9 cellular contexts compared by ENCODE assay signal in the genomic region with DNA sequence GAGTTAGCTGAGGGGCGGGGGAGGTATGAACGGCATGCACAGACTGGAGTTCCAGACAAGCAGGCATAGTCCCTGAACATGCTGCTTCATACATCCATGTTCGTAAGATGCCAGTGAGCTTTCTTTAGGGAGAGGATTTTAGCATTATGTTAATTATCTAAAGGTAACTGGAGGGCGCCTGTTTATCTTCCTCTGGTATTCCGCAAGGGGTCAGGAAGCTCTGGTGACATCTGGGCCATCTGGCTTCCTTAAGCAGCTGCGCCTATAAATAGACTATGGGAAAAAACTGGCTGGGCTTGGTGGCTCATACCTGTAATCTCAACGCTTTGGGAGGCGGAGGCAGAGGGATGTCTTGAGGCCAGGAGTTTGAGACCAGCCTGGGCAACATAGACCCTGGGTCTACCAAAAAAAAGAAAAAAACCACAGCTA. TPM values are rescaled to one million over a fixed set of nuclear protein-coding genes. Genes with fewer than 3 reads are reported as not detected.
DNase-seq lines count a peak whose midpoint lies in the region; ATAC-seq and TF ChIP-seq lines count a peak whose summit lies in the region.
"Had no signal": no experiment of that assay in that cellular context is flagged by ENCODE, and none has a peak within 500 bp of the region (broad histone marks: within the 10 kb centered on the region; RNA-seq: fewer than 3 reads in every experiment).

No MANE protein-coding gene starts in this region.

- peaks cover 36% of the 10 kb centered on the region for H3K4me1 Mint-ChIP-seq in nephron progenitor cell

- H3K4me2 ChIP-seq in SK-N-SH = no peak overlapping the region
- no peak overlapping the region for H3K4me2 ChIP-seq in MM.1S (ENCODE audit: low read depth, low read length)

- H3K9me3 Mint-ChIP-seq in nephron progenitor cell = no peaks in the 10 kb centered on the region

- peak overlapping the region; percentile 65 for H3K27ac Mint-ChIP-seq in nephron progenitor cell

- CTCF ChIA-PET in SK-N-SH (lab: Yijun Ruan, JAX) = interaction anchor here (1.4 kb wide), 1 partner anchor 21 kb away, joined by 4 read pairs; no protein-coding TSS in a partner anchor

- H3K36me3 ChIP-seq in SK-N-SH (replicated peaks in 1 of 2; ENCODE audit: control insufficient read depth in 1 of 2, insufficient read depth in 2 of 2, low read length in 1 of 2) = peaks cover 48 to 52% of the 10 kb centered on the region in 2 experiments
- H3K36me3 ChIP-seq in MM.1S (replicated peaks; ENCODE audit: insufficient read depth, low read length) = no peaks in the 10 kb centered on the region; the same call in 1 of the 2 replicates

- H3K79me2 ChIP-seq in SK-N-SH (ENCODE audit: insufficient read depth) = peaks cover 38% of the 10 kb centered on the region
- H3K79me2 ChIP-seq in MM.1S (ENCODE audit: low read length) = peaks cover 33% of the 10 kb centered on the region

- 71% methylated on average over 8 of the region's 8 CpGs for WGBS in SK-N-SH (ENCODE audit: low lambda C conversion rate)

- peak overlapping the region; percentile 81 for H3K4me3 Mint-ChIP-seq in nephron progenitor cell

- no peaks in the 10 kb centered on the region for H3K9me2 ChIP-seq in SK-N-SH
- no peaks in the 10 kb centered on the region for H3K9me2 ChIP-seq in MM.1S (replicated peaks; ENCODE audit: insufficient read depth, low read length)

- peaks cover 18% of the 10 kb centered on the region for H3K36me3 Mint-ChIP-seq in nephron progenitor cell (ENCODE audit: low read depth)

- ATAC-seq in SK-N-SH treated with all-trans-retinoic acid at 6 μM for 48 hours (no peak), GM18867 (IDR thresholded peaks at IDR 0.05; ENCODE audit: unreplicated experiment) (no peak), HG03571 (IDR thresholded peaks at IDR 0.05; ENCODE audit: unreplicated experiment) (no peak)

- H4K20me1 ChIP-seq in SK-N-SH (ENCODE audit: insufficient read depth) (no peaks in the 10 kb centered on the region), MM.1S (ENCODE audit: insufficient read depth, low read length) (no peaks in the 10 kb centered on the region)

- H3K4me3 ChIP-seq in SK-N-SH (ENCODE audit: low read depth in 2 of 2, low read length in 1 of 2) (no peak overlapping the region), MM.1S (ENCODE audit: low read length) (no peak overlapping the region)

- POLR2A ChIA-PET in SK-N-SH (lab: Yijun Ruan, JAX) = interaction anchor here (1.5 kb wide), 1 partner anchor 59 kb away, joined by 3 read pairs; a partner anchor contains a TSS

- DNase-seq in SK-N-SH (peak; percentile 16), NCI-H2171 (lab: John Stamatoyannopoulos, UW) (peak; percentile 86), dermis blood vessel endothelial cell (peak; percentile 32), nephron progenitor cell (no peak), MM.1S (no peak)
- DNase-seq: ACHN had no signal

- H2AFZ ChIP-seq in SK-N-SH (ENCODE audit: low read depth) (no peak overlapping the region), MM.1S (ENCODE audit: low read length) (no peak overlapping the region)

- H3F3A ChIP-seq in SK-N-SH (replicated peaks; ENCODE audit: insufficient read depth) (peaks cover 16% of the 10 kb centered on the region), MM.1S (ENCODE audit: insufficient read depth, low read length) (peaks cover 10% of the 10 kb centered on the region)

- TF ChIP-seq CTCF in SK-N-SH (IDR thresholded peaks at IDR 0.05) = no peak
- TF ChIP-seq CTCF in nephron progenitor cell (IDR thresholded peaks at IDR 0.05) = no peak
- no peak for TF ChIP-seq CTCF in MM.1S (IDR thresholded peaks at IDR 0.05; ENCODE audit: low read length)

- no peak for TF ChIP-seq EP300 in SK-N-SH (IDR thresholded peaks at IDR 0.05; ENCODE audit: borderline replicate concordance in 1 of 2, low read depth in 1 of 2, low read length in 1 of 2)

- peak overlapping the region in 1 of 2 experiments; percentile 48; a peak in 1 of 4 replicates for H3K27ac ChIP-seq in SK-N-SH (ENCODE audit: low read depth in 2 of 2, low read length in 1 of 2)
- no peak overlapping the region for H3K27ac ChIP-seq in MM.1S (ENCODE audit: low read length)

- peaks cover 5% of the 10 kb centered on the region for H3K27me3 Mint-ChIP-seq in nephron progenitor cell (ENCODE audit: low read depth, poor library complexity)

- TF ChIP-seq RAD21 in SK-N-SH (IDR thresholded peaks at IDR 0.05; ENCODE audit: low read length) = no peak

- H3K27me3 ChIP-seq in SK-N-SH (ENCODE audit: insufficient read depth) = no peaks in the 10 kb centered on the region
- no peaks in the 10 kb centered on the region for H3K27me3 ChIP-seq in MM.1S (replicated peaks; ENCODE audit: insufficient read depth, low read length)

- H3K4me1 ChIP-seq in SK-N-SH (ENCODE audit: control insufficient read depth in 1 of 2, insufficient read depth in 2 of 2, low read depth in 1 of 2, low read length in 1 of 2) (peaks cover 10 to 16% of the 10 kb centered on the region in 2 experiments; a peak in 3 of 4 replicates), MM.1S (ENCODE audit: low read length) (peaks cover 14% of the 10 kb centered on the region)

- H3K9ac ChIP-seq in SK-N-SH (no peak overlapping the region), MM.1S (ENCODE audit: low read length) (no peak overlapping the region)

- H3K9me3 ChIP-seq in SK-N-SH (no peaks in the 10 kb centered on the region), MM.1S (replicated peaks; ENCODE audit: insufficient read depth, low read length) (no peaks in the 10 kb centered on the region)

TF ChIP-seq in SK-N-SH, 30 proteins besides CTCF, POLR2A, EP300 and RAD21:
- TF ChIP-seq GATA2 (CRISPR knock-in tag; IDR thresholded peaks at IDR 0.05) = 0 out of 2 replicates have a peak, but pooled peaks have one; percentile 13
- TF ChIP-seq JUND (IDR thresholded peaks at IDR 0.05) = no peak
TF ChIP-seq in SK-N-SH: peak in this region for 1.

TF ChIP-seq in SK-N-SH treated with all-trans-retinoic acid at 6 μM for 48 hours, 23 proteins besides CTCF, POLR2A, EP300 and RAD21 (continues in another document):
- TF ChIP-seq TOX (CRISPR knock-in tag; IDR thresholded peaks at IDR 0.05; ENCODE audit: borderline replicate concordance) = no peak
- TF ChIP-seq ZNF8 (CRISPR knock-in tag; IDR thresholded peaks at IDR 0.05) = no peak
- TF ChIP-seq, protein P1, sequence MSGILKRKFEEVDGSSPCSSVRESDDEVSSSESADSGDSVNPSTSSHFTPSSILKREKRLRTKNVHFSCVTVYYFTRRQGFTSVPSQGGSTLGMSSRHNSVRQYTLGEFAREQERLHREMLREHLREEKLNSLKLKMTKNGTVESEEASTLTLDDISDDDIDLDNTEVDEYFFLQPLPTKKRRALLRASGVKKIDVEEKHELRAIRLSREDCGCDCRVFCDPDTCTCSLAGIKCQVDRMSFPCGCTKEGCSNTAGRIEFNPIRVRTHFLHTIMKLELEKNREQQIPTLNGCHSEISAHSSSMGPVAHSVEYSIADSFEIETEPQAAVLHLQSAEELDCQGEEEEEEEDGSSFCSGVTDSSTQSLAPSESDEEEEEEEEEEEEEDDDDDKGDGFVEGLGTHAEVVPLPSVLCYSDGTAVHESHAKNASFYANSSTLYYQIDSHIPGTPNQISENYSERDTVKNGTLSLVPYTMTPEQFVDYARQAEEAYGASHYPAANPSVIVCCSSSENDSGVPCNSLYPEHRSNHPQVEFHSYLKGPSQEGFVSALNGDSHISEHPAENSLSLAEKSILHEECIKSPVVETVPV (CRISPR knock-in tag; IDR thresholded peaks at IDR 0.05) = no peak
- no peak for TF ChIP-seq SNAI2 (CRISPR knock-in tag; IDR thresholded peaks at IDR 0.05)
- TF ChIP-seq CSDC2 (CRISPR knock-in tag; IDR thresholded peaks at IDR 0.05) = no peak
- TF ChIP-seq ZC3H10 (CRISPR knock-in tag; IDR thresholded peaks at IDR 0.05) = no peak
- no peak for TF ChIP-seq ISL1 (CRISPR knock-in tag; IDR thresholded peaks at IDR 0.05)
- TF ChIP-seq, protein P2, sequence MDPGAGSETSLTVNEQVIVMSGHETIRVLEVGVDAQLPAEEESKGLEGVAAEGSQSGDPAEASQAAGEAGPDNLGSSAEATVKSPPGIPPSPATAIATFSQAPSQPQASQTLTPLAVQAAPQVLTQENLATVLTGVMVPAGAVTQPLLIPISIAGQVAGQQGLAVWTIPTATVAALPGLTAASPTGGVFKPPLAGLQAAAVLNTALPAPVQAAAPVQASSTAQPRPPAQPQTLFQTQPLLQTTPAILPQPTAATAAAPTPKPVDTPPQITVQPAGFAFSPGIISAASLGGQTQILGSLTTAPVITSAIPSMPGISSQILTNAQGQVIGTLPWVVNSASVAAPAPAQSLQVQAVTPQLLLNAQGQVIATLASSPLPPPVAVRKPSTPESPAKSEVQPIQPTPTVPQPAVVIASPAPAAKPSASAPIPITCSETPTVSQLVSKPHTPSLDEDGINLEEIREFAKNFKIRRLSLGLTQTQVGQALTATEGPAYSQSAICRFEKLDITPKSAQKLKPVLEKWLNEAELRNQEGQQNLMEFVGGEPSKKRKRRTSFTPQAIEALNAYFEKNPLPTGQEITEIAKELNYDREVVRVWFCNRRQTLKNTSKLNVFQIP (CRISPR knock-in tag; IDR thresholded peaks at IDR 0.05; ENCODE audit: borderline replicate concordance, low read depth) = no peak
- TF ChIP-seq, protein P3, sequence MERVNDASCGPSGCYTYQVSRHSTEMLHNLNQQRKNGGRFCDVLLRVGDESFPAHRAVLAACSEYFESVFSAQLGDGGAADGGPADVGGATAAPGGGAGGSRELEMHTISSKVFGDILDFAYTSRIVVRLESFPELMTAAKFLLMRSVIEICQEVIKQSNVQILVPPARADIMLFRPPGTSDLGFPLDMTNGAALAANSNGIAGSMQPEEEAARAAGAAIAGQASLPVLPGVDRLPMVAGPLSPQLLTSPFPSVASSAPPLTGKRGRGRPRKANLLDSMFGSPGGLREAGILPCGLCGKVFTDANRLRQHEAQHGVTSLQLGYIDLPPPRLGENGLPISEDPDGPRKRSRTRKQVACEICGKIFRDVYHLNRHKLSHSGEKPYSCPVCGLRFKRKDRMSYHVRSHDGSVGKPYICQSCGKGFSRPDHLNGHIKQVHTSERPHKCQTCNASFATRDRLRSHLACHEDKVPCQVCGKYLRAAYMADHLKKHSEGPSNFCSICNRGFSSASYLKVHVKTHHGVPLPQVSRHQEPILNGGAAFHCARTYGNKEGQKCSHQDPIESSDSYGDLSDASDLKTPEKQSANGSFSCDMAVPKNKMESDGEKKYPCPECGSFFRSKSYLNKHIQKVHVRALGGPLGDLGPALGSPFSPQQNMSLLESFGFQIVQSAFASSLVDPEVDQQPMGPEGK (CRISPR knock-in tag; IDR thresholded peaks at IDR 0.05; ENCODE audit: borderline replicate concordance) = no peak
- no peak for TF ChIP-seq GLIS3 (CRISPR knock-in tag; IDR thresholded peaks at IDR 0.05)
- no peak for TF ChIP-seq ARNTL (CRISPR knock-in tag; IDR thresholded peaks at IDR 0.05; ENCODE audit: borderline replicate concordance, low read depth)
- no peak for TF ChIP-seq BACH2 (CRISPR knock-in tag; IDR thresholded peaks at IDR 0.05; ENCODE audit: borderline replicate concordance)

RNA-seq across cellular contexts. Expression of a gene that starts 1.5 kb away (rescaled TPM):
- 34.4 and 34.8 TPM in 2 replicates for polyA plus RNA-seq in SK-N-SH (2012; rRNA removed)
- 29.4 and 34.8 TPM in 2 replicates for polyA plus RNA-seq in SK-N-SH (2012; cell fraction: cytosol; rRNA removed)
- 42.9 and 49.1 TPM in 2 replicates for polyA plus RNA-seq in SK-N-SH (2012; cell fraction: nucleus; rRNA removed)
- total RNA-seq in dermis blood vessel endothelial cell = 50.7 and 70.8 TPM in 2 replicates

RNA-seq across cellular contexts. Expression of a gene that starts 58.9 kb away (rescaled TPM):
- 14.5 and 15.4 TPM in 2 replicates for polyA plus RNA-seq in SK-N-SH (2012; rRNA removed)
- polyA plus RNA-seq in SK-N-SH (2012; cell fraction: cytosol; rRNA removed) = 22.9 and 27.1 TPM in 2 replicates
- polyA plus RNA-seq in SK-N-SH (2012; cell fraction: nucleus; rRNA removed) = 13.9 and 17.6 TPM in 2 replicates
- total RNA-seq in dermis blood vessel endothelial cell = 68.8 and 69.1 TPM in 2 replicates

Comparison
In these comparisons a context has a peak if more than half of its experiments do, and no peak if none do; other contexts are left out.
1. DNase-seq: peak in SK-N-SH (single experiment), NCI-H2171 (single experiment) and dermis blood vessel endothelial cell (single experiment); none in nephron progenitor cell (single experiment) and MM.1S (single experiment).